1 cellular context compared by ENCODE assay signal in the genomic region with DNA sequence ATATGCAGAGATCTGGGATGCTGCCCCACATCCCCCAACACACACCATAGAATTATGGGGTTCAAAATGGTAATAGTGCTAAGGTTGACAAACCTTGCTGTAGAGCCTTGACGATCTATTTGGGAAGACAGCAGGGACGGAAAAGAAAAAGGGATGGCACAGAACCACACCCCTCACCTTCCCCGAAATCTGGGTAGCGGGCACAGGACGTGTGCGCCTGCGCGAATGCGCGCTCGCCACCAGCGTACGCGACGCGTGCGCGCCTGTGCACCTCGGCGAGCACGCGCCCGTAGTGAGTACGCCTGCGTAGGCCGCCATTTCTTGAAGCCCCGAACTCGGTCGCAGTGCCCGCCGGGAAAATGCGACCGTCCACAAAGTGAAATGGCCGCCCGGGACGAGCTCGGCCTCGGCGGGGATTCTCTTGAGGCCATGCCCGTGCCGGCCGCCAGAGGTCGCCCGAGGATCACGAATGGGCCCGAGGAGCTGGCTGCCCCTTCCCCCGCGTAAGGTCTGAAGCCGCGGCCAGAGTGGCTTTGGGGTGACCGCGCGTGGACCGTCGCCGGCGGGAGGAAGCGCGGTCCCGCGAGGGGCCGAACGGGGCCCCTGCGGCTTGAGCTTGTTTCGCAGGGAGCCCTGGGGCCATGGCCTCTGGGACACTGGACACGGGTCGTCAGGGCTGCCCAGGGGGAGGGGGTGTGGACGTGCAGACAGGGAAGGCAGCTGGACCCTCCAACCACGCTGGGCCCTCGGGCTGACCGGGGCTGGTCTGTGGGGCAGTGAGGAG.
TF ChIP-seq lines count a peak whose summit lies in the region.

No MANE protein-coding gene starts in this region.

TF ChIP-seq in HEK293, 187 proteins besides CTCF, POLR2A, EP300 and RAD21 (continued from another document and continues in another):
- TF ChIP-seq, protein P1, sequence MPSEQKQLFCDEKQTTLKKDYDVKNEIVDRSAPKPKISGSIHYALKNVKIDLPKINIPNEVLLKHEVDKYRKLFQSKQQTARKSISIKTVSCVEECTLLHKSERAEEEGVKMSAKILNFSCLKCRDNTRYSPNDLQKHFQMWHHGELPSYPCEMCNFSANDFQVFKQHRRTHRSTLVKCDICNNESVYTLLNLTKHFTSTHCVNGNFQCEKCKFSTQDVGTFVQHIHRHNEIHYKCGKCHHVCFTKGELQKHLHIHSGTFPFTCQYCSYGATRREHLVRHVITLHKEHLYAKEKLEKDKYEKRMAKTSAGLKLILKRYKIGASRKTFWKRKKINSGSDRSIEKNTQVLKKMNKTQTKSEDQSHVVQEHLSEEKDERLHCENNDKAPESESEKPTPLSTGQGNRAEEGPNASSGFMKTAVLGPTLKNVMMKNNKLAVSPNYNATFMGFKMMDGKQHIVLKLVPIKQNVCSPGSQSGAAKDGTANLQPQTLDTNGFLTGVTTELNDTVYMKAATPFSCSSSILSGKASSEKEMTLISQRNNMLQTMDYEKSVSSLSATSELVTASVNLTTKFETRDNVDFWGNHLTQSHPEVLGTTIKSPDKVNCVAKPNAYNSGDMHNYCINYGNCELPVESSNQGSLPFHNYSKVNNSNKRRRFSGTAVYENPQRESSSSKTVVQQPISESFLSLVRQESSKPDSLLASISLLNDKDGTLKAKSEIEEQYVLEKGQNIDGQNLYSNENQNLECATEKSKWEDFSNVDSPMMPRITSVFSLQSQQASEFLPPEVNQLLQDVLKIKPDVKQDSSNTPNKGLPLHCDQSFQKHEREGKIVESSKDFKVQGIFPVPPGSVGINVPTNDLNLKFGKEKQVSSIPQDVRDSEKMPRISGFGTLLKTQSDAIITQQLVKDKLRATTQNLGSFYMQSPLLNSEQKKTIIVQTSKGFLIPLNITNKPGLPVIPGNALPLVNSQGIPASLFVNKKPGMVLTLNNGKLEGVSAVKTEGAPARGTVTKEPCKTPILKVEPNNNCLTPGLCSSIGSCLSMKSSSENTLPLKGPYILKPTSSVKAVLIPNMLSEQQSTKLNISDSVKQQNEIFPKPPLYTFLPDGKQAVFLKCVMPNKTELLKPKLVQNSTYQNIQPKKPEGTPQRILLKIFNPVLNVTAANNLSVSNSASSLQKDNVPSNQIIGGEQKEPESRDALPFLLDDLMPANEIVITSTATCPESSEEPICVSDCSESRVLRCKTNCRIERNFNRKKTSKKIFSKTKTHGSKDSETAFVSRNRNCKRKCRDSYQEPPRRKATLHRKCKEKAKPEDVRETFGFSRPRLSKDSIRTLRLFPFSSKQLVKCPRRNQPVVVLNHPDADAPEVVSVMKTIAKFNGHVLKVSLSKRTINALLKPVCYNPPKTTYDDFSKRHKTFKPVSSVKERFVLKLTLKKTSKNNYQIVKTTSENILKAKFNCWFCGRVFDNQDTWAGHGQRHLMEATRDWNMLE (tag by site-specific recombination; conservative IDR thresholded peaks at IDR 0.05; ENCODE audit: low read depth): peak; percentile 53; the same call in 1 of the 2 replicates
- TF ChIP-seq GLIS1 (tag by site-specific recombination; IDR thresholded peaks at IDR 0.05) (no peak), FEZF1 (tag by site-specific recombination; IDR thresholded peaks at IDR 0.05) (no peak), ZNF658 (tag by site-specific recombination; IDR thresholded peaks at IDR 0.05) (no peak), TCF7L2 (IDR thresholded peaks at IDR 0.05; ENCODE audit: borderline replicate concordance, low read depth, low read length) (no peak), SCRT1 (tag by site-specific recombination; IDR thresholded peaks at IDR 0.05; ENCODE audit: borderline replicate concordance) (no peak), ZNF549 (tag by site-specific recombination; IDR thresholded peaks at IDR 0.05) (no peak), ZSCAN30 (tag by site-specific recombination; IDR thresholded peaks at IDR 0.05) (peak; percentile 89), SP7 (tag by site-specific recombination; IDR thresholded peaks at IDR 0.05) (0 out of 2 replicates have a peak, but pooled peaks have one; percentile 51), KLF7 (tag by site-specific recombination; IDR thresholded peaks at IDR 0.05; ENCODE audit: borderline replicate concordance) (no peak), ZNF560 (tag by site-specific recombination; IDR thresholded peaks at IDR 0.05; ENCODE audit: borderline replicate concordance) (no peak), ZNF19 (tag by site-specific recombination; IDR thresholded peaks at IDR 0.05; ENCODE audit: low read depth) (no peak), ZNF10 (tag by site-specific recombination; IDR thresholded peaks at IDR 0.05) (no peak), SALL2 (tag by site-specific recombination; IDR thresholded peaks at IDR 0.05; ENCODE audit: borderline replicate concordance) (no peak), ZNF335 (tag by site-specific recombination; conservative IDR thresholded peaks at IDR 0.05) (peak; percentile 36), WT1 (tag by site-specific recombination; IDR thresholded peaks at IDR 0.05) (no peak), ZNF266 (tag by site-specific recombination; IDR thresholded peaks at IDR 0.05; ENCODE audit: low read depth) (no peak), ZSCAN23 (tag by site-specific recombination; IDR thresholded peaks at IDR 0.05) (no peak), ZNF394 (tag by site-specific recombination; IDR thresholded peaks at IDR 0.05; ENCODE audit: borderline replicate concordance) (peak; percentile 34; the same call in 1 of the 2 replicates), HOXA7 (CRISPR knock-in tag; IDR thresholded peaks at IDR 0.05; ENCODE audit: borderline replicate concordance) (no peak), ZNF791 (tag by site-specific recombination; IDR thresholded peaks at IDR 0.05) (no peak)
- TF ChIP-seq, protein P2, sequence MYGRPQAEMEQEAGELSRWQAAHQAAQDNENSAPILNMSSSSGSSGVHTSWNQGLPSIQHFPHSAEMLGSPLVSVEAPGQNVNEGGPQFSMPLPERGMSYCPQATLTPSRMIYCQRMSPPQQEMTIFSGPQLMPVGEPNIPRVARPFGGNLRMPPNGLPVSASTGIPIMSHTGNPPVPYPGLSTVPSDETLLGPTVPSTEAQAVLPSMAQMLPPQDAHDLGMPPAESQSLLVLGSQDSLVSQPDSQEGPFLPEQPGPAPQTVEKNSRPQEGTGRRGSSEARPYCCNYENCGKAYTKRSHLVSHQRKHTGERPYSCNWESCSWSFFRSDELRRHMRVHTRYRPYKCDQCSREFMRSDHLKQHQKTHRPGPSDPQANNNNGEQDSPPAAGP (tag by site-specific recombination; IDR thresholded peaks at IDR 0.05): no peak
- TF ChIP-seq, protein P3, sequence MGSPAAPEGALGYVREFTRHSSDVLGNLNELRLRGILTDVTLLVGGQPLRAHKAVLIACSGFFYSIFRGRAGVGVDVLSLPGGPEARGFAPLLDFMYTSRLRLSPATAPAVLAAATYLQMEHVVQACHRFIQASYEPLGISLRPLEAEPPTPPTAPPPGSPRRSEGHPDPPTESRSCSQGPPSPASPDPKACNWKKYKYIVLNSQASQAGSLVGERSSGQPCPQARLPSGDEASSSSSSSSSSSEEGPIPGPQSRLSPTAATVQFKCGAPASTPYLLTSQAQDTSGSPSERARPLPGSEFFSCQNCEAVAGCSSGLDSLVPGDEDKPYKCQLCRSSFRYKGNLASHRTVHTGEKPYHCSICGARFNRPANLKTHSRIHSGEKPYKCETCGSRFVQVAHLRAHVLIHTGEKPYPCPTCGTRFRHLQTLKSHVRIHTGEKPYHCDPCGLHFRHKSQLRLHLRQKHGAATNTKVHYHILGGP (tag by site-specific recombination; IDR thresholded peaks at IDR 0.05): no peak
- TF ChIP-seq, protein P4, sequence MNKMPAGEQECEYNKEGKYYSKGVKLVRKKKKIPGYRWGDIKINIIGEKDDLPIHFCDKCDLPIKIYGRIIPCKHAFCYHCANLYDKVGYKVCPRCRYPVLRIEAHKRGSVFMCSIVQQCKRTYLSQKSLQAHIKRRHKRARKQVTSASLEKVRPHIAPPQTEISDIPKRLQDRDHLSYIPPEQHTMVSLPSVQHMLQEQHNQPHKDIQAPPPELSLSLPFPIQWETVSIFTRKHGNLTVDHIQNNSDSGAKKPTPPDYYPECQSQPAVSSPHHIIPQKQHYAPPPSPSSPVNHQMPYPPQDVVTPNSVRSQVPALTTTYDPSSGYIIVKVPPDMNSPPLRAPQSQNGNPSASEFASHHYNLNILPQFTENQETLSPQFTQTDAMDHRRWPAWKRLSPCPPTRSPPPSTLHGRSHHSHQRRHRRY (tag by site-specific recombination; IDR thresholded peaks at IDR 0.05): no peak
- TF ChIP-seq, protein P5, sequence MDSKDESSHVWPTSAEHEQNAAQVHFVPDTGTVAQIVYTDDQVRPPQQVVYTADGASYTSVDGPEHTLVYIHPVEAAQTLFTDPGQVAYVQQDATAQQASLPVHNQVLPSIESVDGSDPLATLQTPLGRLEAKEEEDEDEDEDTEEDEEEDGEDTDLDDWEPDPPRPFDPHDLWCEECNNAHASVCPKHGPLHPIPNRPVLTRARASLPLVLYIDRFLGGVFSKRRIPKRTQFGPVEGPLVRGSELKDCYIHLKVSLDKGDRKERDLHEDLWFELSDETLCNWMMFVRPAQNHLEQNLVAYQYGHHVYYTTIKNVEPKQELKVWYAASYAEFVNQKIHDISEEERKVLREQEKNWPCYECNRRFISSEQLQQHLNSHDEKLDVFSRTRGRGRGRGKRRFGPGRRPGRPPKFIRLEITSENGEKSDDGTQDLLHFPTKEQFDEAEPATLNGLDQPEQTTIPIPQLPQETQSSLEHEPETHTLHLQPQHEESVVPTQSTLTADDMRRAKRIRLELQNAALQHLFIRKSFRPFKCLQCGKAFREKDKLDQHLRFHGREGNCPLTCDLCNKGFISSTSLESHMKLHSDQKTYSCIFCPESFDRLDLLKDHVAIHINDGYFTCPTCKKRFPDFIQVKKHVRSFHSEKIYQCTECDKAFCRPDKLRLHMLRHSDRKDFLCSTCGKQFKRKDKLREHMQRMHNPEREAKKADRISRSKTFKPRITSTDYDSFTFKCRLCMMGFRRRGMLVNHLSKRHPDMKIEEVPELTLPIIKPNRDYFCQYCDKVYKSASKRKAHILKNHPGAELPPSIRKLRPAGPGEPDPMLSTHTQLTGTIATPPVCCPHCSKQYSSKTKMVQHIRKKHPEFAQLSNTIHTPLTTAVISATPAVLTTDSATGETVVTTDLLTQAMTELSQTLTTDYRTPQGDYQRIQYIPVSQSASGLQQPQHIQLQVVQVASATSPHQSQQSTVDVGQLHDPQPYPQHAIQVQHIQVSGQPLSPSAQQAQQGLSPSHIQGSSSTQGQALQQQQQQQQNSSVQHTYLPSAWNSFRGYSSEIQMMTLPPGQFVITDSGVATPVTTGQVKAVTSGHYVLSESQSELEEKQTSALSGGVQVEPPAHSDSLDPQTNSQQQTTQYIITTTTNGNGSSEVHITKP (tag by site-specific recombination; IDR thresholded peaks at IDR 0.05): peak; percentile 51
- TF ChIP-seq, protein P6, sequence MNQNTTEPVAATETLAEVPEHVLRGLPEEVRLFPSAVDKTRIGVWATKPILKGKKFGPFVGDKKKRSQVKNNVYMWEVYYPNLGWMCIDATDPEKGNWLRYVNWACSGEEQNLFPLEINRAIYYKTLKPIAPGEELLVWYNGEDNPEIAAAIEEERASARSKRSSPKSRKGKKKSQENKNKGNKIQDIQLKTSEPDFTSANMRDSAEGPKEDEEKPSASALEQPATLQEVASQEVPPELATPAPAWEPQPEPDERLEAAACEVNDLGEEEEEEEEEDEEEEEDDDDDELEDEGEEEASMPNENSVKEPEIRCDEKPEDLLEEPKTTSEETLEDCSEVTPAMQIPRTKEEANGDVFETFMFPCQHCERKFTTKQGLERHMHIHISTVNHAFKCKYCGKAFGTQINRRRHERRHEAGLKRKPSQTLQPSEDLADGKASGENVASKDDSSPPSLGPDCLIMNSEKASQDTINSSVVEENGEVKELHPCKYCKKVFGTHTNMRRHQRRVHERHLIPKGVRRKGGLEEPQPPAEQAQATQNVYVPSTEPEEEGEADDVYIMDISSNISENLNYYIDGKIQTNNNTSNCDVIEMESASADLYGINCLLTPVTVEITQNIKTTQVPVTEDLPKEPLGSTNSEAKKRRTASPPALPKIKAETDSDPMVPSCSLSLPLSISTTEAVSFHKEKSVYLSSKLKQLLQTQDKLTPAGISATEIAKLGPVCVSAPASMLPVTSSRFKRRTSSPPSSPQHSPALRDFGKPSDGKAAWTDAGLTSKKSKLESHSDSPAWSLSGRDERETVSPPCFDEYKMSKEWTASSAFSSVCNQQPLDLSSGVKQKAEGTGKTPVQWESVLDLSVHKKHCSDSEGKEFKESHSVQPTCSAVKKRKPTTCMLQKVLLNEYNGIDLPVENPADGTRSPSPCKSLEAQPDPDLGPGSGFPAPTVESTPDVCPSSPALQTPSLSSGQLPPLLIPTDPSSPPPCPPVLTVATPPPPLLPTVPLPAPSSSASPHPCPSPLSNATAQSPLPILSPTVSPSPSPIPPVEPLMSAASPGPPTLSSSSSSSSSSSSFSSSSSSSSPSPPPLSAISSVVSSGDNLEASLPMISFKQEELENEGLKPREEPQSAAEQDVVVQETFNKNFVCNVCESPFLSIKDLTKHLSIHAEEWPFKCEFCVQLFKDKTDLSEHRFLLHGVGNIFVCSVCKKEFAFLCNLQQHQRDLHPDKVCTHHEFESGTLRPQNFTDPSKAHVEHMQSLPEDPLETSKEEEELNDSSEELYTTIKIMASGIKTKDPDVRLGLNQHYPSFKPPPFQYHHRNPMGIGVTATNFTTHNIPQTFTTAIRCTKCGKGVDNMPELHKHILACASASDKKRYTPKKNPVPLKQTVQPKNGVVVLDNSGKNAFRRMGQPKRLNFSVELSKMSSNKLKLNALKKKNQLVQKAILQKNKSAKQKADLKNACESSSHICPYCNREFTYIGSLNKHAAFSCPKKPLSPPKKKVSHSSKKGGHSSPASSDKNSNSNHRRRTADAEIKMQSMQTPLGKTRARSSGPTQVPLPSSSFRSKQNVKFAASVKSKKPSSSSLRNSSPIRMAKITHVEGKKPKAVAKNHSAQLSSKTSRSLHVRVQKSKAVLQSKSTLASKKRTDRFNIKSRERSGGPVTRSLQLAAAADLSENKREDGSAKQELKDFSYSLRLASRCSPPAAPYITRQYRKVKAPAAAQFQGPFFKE (tag by site-specific recombination; IDR thresholded peaks at IDR 0.05; ENCODE audit: borderline replicate concordance): no peak
- TF ChIP-seq, protein P7, sequence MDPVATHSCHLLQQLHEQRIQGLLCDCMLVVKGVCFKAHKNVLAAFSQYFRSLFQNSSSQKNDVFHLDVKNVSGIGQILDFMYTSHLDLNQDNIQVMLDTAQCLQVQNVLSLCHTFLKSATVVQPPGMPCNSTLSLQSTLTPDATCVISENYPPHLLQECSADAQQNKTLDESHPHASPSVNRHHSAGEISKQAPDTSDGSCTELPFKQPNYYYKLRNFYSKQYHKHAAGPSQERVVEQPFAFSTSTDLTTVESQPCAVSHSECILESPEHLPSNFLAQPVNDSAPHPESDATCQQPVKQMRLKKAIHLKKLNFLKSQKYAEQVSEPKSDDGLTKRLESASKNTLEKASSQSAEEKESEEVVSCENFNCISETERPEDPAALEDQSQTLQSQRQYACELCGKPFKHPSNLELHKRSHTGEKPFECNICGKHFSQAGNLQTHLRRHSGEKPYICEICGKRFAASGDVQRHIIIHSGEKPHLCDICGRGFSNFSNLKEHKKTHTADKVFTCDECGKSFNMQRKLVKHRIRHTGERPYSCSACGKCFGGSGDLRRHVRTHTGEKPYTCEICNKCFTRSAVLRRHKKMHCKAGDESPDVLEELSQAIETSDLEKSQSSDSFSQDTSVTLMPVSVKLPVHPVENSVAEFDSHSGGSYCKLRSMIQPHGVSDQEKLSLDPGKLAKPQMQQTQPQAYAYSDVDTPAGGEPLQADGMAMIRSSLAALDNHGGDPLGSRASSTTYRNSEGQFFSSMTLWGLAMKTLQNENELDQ (tag by site-specific recombination; IDR thresholded peaks at IDR 0.05; ENCODE audit: low read depth): no peak
- TF ChIP-seq, protein P8, sequence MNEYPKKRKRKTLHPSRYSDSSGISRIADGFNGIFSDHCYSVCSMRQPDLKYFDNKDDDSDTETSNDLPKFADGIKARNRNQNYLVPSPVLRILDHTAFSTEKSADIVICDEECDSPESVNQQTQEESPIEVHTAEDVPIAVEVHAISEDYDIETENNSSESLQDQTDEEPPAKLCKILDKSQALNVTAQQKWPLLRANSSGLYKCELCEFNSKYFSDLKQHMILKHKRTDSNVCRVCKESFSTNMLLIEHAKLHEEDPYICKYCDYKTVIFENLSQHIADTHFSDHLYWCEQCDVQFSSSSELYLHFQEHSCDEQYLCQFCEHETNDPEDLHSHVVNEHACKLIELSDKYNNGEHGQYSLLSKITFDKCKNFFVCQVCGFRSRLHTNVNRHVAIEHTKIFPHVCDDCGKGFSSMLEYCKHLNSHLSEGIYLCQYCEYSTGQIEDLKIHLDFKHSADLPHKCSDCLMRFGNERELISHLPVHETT (tag by site-specific recombination; IDR thresholded peaks at IDR 0.05): no peak
